Comparison of ENCODE assay signal across 16 cellular contexts in the genomic region with DNA sequence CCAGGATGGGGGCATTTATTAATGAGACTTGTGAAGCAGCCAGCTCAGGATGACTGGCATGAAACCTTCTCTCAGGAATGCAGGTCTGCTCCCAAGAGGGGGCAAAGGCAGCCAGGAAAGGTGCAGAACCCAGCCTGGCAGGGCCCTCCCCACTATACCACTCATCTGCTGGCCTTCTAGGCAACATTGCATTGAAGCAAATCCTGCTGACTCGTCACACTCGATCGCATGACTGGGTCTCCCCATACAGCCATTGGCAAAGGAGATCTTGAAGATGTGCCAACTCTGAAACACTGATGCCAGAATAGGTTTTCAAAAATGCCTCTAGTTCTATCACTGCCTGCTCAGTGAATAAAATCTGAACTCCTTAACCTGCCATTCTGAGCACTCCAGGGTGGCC.
A peak's percentile ranks its signal among the peaks of the same experiment; 100 is the strongest.
DNase-seq lines count a peak whose midpoint lies in the region; ATAC-seq and TF ChIP-seq lines count a peak whose summit lies in the region.
"Had no signal": no experiment of that assay in that cellular context is flagged by ENCODE, and none has a peak within 500 bp of the region (broad histone marks: within the 10 kb centered on the region; RNA-seq: fewer than 3 reads in every experiment).

No MANE protein-coding gene starts in this region.

- TF ChIP-seq CTCF in H9 (conservative IDR thresholded peaks at IDR 0.05) (no peak), epithelial cell of esophagus (IDR thresholded peaks at IDR 0.05; ENCODE audit: insufficient read depth, low read depth, low read length, missing control alignments) (no peak), omental fat pad (IDR thresholded peaks at IDR 0.05) (no peak), uterus (IDR thresholded peaks at IDR 0.05) (no peak), upper lobe of left lung (IDR thresholded peaks at IDR 0.05) (no peak)

- no peaks in the 10 kb centered on the region for H4K20me1 ChIP-seq in H9 (ENCODE audit: control insufficient read depth, insufficient read depth, insufficient read length)

- no peak for TF ChIP-seq EP300 in upper lobe of left lung (IDR thresholded peaks at IDR 0.05)

- H3K79me2 ChIP-seq in H9 (ENCODE audit: insufficient read depth, low read length), result no peaks in the 10 kb centered on the region

- no peak for TF ChIP-seq POLR2A in uterus (IDR thresholded peaks at IDR 0.05)
- no peak for TF ChIP-seq POLR2A in upper lobe of left lung (IDR thresholded peaks at IDR 0.05)

- H3K27ac ChIP-seq in H9 (ENCODE audit: insufficient read length, low read depth, low read length) (no peak overlapping the region), uterus (no peak overlapping the region), upper lobe of left lung (no peak overlapping the region)
- no peak overlapping the region for H3K27ac ChIP-seq in CD8-positive, alpha-beta memory T cell (ENCODE audit: low read depth, low read length)
- H3K27ac ChIP-seq: epithelial cell of prostate, prostate gland had no signal

- H3K9ac ChIP-seq in H9 (ENCODE audit: extremely low read depth, insufficient read length, low read length), result no peak overlapping the region

- no peaks in the 10 kb centered on the region; a peak in 1 of 7 replicates for H3K36me3 Mint-ChIP-seq in H9 (ENCODE audit: insufficient read depth in 1 of 3, low read depth in 3 of 3)
- H3K36me3 Mint-ChIP-seq in CD8-positive, alpha-beta memory T cell, result peaks cover 0 to 4% (median 0%) of the 10 kb centered on the region in 3 donors

- no peak overlapping the region for H3K56ac ChIP-seq in H9 (ENCODE audit: insufficient read length, low read depth, low read length)

- H3T11ph ChIP-seq in H9 (ENCODE audit: low read length), result no peak overlapping the region

- no peak overlapping the region for H3K4me3 ChIP-seq in epithelial cell of esophagus (ENCODE audit: low read length)
- H3K4me3 ChIP-seq in uterus, result no peak overlapping the region
- H3K4me3 ChIP-seq in upper lobe of left lung, result no peak overlapping the region
- no peak overlapping the region for H3K4me3 ChIP-seq in CD8-positive, alpha-beta memory T cell (ENCODE audit: low read length)
- H3K4me3 ChIP-seq: prostate gland had no signal

- H3K27me3 ChIP-seq in H9 (ENCODE audit: insufficient read depth, low read length) (no peaks in the 10 kb centered on the region), uterus (no peaks in the 10 kb centered on the region), upper lobe of left lung (no peaks in the 10 kb centered on the region)
- no peaks in the 10 kb centered on the region for H3K27me3 ChIP-seq in CD8-positive, alpha-beta memory T cell (ENCODE audit: insufficient read depth, low read length, poor library complexity, severe bottlenecking)

- H3K9me3 ChIP-seq in H9 (ENCODE audit: control insufficient read depth, low read depth, low read length), result no peaks in the 10 kb centered on the region
- no peaks in the 10 kb centered on the region for H3K9me3 ChIP-seq in uterus
- no peaks in the 10 kb centered on the region for H3K9me3 ChIP-seq in upper lobe of left lung
- H3K9me3 ChIP-seq in CD8-positive, alpha-beta memory T cell (ENCODE audit: low read length), result no peaks in the 10 kb centered on the region
- H3K9me3 ChIP-seq: prostate gland had no signal

- H3K36me3 ChIP-seq in uterus (no peaks in the 10 kb centered on the region), upper lobe of left lung (no peaks in the 10 kb centered on the region)
- no peaks in the 10 kb centered on the region for H3K36me3 ChIP-seq in CD8-positive, alpha-beta memory T cell (ENCODE audit: insufficient read depth, low read length)
- H3K36me3 ChIP-seq: prostate gland had no signal

- H2AFZ ChIP-seq in H9 (ENCODE audit: low read length), result no peak overlapping the region

- WGBS in H9 (ENCODE audit: extremely low coverage, insufficient read length, low lambda C conversion rate), result no CpG with 5 or more reads among the region's 3 CpGs
- WGBS in upper lobe of left lung, 2 donors, result 73% methylated on average over 3 of the region's 3 CpGs; no CpG with 5 or more reads in 1 of the 2 donors

- no peak overlapping the region for H3K18ac ChIP-seq in H9 (ENCODE audit: insufficient read length, low read depth, low read length)

- H2BK5ac ChIP-seq in H9 (ENCODE audit: insufficient read length, low read length), result no peak overlapping the region

- peak; percentile 51 for ATAC-seq in omental fat pad (ENCODE audit: low FRiP score)
- no peak for ATAC-seq in upper lobe of left lung (ENCODE audit: low FRiP score in 2 of 2)

- no peaks in the 10 kb centered on the region for H3K9me3 Mint-ChIP-seq in H9
- no peaks in the 10 kb centered on the region for H3K9me3 Mint-ChIP-seq in CD8-positive, alpha-beta memory T cell
- H3K9me3 Mint-ChIP-seq: activated CD4-positive, alpha-beta memory T cell treated with anti-CD3 and anti-CD28 coated beads, Interleukin-2, amount 10 ng/mL, durations not matched to agents 7 days and 5 days; CD4-positive, alpha-beta memory T cell; HFFc6 had no signal

- no peaks in the 10 kb centered on the region for H3K27me3 Mint-ChIP-seq in H9 (ENCODE audit: low read depth)
- peaks cover 0 to 6% of the 10 kb centered on the region in 2 donors for H3K27me3 Mint-ChIP-seq in CD8-positive, alpha-beta memory T cell
- H3K27me3 Mint-ChIP-seq: activated CD4-positive, alpha-beta memory T cell treated with anti-CD3 and anti-CD28 coated beads, Interleukin-2, amount 10 ng/mL, durations not matched to agents 7 days and 5 days; CD4-positive, alpha-beta memory T cell had no signal

- H2BK15ac ChIP-seq in H9 (ENCODE audit: low read depth, low read length), result no peak overlapping the region

- no peaks in the 10 kb centered on the region for H3K23me2 ChIP-seq in H9 (ENCODE audit: insufficient read length, low read depth, low read length, poor library complexity, severe bottlenecking)

- no peak overlapping the region for H2BK120ac ChIP-seq in H9 (ENCODE audit: low read depth, low read length, poor library complexity, severe bottlenecking)

- no peak overlapping the region for H4K5ac ChIP-seq in H9 (ENCODE audit: insufficient read length, low read depth, low read length)

- no peak overlapping the region for H2BK20ac ChIP-seq in H9 (ENCODE audit: low read depth, low read length, poor library complexity, severe bottlenecking)

- H2AK5ac ChIP-seq in H9 (ENCODE audit: insufficient read length, low read length), result no peak overlapping the region

- H3K27ac Mint-ChIP-seq in H9, result peak overlapping the region; percentile 16 to 95 (median 42); a peak in 2 of 7 replicates
- H3K27ac Mint-ChIP-seq in CD8-positive, alpha-beta memory T cell, result no peak overlapping the region
- H3K27ac Mint-ChIP-seq: activated CD4-positive, alpha-beta memory T cell treated with anti-CD3 and anti-CD28 coated beads, Interleukin-2, amount 10 ng/mL, durations not matched to agents 7 days and 5 days; HFFc6 had no signal

- H4K91ac ChIP-seq in H9 (ENCODE audit: insufficient read length, low read depth, low read length), result no peak overlapping the region

- H3K4me1 Mint-ChIP-seq in H9, result peaks cover 45 to 54% of the 10 kb centered on the region in 2 experiments
- peaks cover 0 to 3% (median 1%) of the 10 kb centered on the region in 3 donors for H3K4me1 Mint-ChIP-seq in CD8-positive, alpha-beta memory T cell

- POLR2A ChIA-PET in CD8-positive, alpha-beta memory T cell (lab: Charles Lee), result no interaction called here

- H3K4ac ChIP-seq in H9 (ENCODE audit: low read depth, low read length), result no peak overlapping the region

- no peak overlapping the region for H2BK12ac ChIP-seq in H9 (ENCODE audit: insufficient read length, low read depth, low read length)

- no peak overlapping the region for H3K23ac ChIP-seq in H9 (ENCODE audit: insufficient read length, low read depth, low read length)

- H4K8ac ChIP-seq in H9 (replicated peaks; ENCODE audit: insufficient read length, low read depth, low read length), result no peak overlapping the region

- CTCF ChIA-PET in CD8-positive, alpha-beta memory T cell (lab: Charles Lee), result no interaction called here

- no peak overlapping the region for H3K4me2 ChIP-seq in H9 (ENCODE audit: insufficient read depth, insufficient read length, low read length)

- no peak overlapping the region for H3K14ac ChIP-seq in H9 (ENCODE audit: insufficient read depth, low read length)

- H3K4me3 Mint-ChIP-seq in H9, result peak overlapping the region in 1 of 2 experiments; percentile 30; a peak in 1 of 5 replicates
- no peak overlapping the region for H3K4me3 Mint-ChIP-seq in CD8-positive, alpha-beta memory T cell
- H3K4me3 Mint-ChIP-seq: activated CD4-positive, alpha-beta memory T cell treated with anti-CD3 and anti-CD28 coated beads, Interleukin-2, amount 10 ng/mL, durations not matched to agents 7 days and 5 days; CD4-positive, alpha-beta memory T cell; HFFc6 had no signal

- intact Hi-C loops in uterus (cut with DNase I; ENCODE audit: low total_unique reads), result no loop called here

- H3K79me1 ChIP-seq in H9 (ENCODE audit: insufficient read depth, low read depth, low read length, poor library complexity, severe bottlenecking), result no peaks in the 10 kb centered on the region

- no peak for DNase-seq in H9
- DNase-seq in NCI-H226, result peak; percentile 54
- peak; percentile 48 for DNase-seq in epithelial cell of esophagus (ENCODE audit: low read depth)
- DNase-seq in omental fat pad (ENCODE audit: low spot score), result no peak
- no peak for DNase-seq in stimulated activated CD4-positive, alpha-beta T cell treated with anti-CD3 and anti-CD28 coated beads, Interleukin-1b, Interleukin-23, amount 100 ng/mL, for 48 hours
- DNase-seq in uterus, result no peak
- no peak for DNase-seq in upper lobe of left lung
- DNase-seq in CD8-positive, alpha-beta memory T cell, result no peak
- DNase-seq: activated CD4-positive, alpha-beta memory T cell treated with anti-CD3 and anti-CD28 coated beads, Interleukin-2, amount 10 ng/mL, durations not matched to agents 7 days and 5 days; CD4-positive, alpha-beta memory T cell; HFFc6; Kasumi-1; left cardiac atrium; NCI-H2107 had no signal

- H3K4me1 ChIP-seq in H9 (ENCODE audit: insufficient read depth, low read length), result peaks cover 6% of the 10 kb centered on the region; the same call in 1 of the 2 replicates
- H3K4me1 ChIP-seq in uterus, result no peaks in the 10 kb centered on the region
- H3K4me1 ChIP-seq in upper lobe of left lung, result peaks cover 0 to 18% (median 5%) of the 10 kb centered on the region in 4 donors
- H3K4me1 ChIP-seq in CD8-positive, alpha-beta memory T cell (ENCODE audit: insufficient read depth, low read length), result no peaks in the 10 kb centered on the region
- H3K4me1 ChIP-seq: prostate gland had no signal

Comparison
In these comparisons a context has a peak if more than half of its experiments do, and no peak if none do; other contexts are left out.
1. DNase-seq: peak in NCI-H226 (single experiment) and epithelial cell of esophagus (single experiment); none in H9 (single experiment), omental fat pad (single experiment), stimulated activated CD4-positive, alpha-beta T cell treated with anti-CD3 and anti-CD28 coated beads, Interleukin-1b, Interleukin-23, amount 100 ng/mL, for 48 hours (single experiment), uterus (0 of 2), upper lobe of left lung (0 of 2) and CD8-positive, alpha-beta memory T cell (0 of 5).
2. H3K27ac Mint-ChIP-seq: peak in H9 (3 of 3); none in CD8-positive, alpha-beta memory T cell (0 of 8).